In the genomic region with DNA sequence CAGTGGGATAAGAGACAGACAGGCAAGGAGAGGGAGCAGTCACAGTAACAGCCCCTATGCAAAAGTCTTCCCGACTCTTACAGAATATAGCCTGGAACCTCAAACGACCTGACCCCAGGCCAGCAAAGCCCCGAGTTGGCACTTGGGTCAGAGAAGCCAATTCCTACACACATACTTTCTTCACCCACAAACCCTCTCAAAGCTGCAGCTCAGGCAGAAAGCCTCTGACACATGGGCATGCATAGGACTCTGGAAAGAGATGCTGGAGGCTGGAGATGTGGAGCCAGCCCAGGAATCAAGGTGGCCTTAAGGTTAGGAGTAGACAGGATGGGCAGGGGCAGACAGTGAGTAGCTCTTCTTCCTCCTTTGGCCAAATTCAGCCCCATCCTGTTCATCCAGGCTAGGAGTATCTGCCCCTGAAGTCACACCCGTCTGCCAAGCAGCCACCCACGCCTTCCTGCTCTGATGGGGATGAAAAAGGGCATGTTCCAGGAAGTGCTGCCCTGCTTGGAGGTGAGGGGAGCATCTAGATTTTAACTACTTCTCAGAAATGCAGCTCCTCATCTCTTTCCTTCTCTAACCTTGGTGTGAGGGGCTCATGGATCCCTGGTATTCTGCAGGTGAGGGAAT, we compare ENCODE assay signal across 1 cellular context.
TF ChIP-seq lines count a peak whose summit lies in the region.

No MANE protein-coding gene starts in this region.

TF ChIP-seq in HEK293T, 16 proteins besides CTCF, POLR2A, EP300 and RAD21 (continued from another document):
- no peak for TF ChIP-seq CTBP1 (IDR thresholded peaks at IDR 0.05; ENCODE audit: borderline replicate concordance)
- TF ChIP-seq TARDBP (IDR thresholded peaks at IDR 0.05): no peak
- no peak for TF ChIP-seq HDGF (IDR thresholded peaks at IDR 0.05; ENCODE audit: borderline replicate concordance)
- TF ChIP-seq ZNF384 (IDR thresholded peaks at IDR 0.05): no peak
- no peak for TF ChIP-seq FOXM1 (IDR thresholded peaks at IDR 0.05; ENCODE audit: borderline replicate concordance)
- TF ChIP-seq ELF4 (IDR thresholded peaks at IDR 0.05): no peak
